ENCODE assay signal across 26 cellular contexts in the genomic region with DNA sequence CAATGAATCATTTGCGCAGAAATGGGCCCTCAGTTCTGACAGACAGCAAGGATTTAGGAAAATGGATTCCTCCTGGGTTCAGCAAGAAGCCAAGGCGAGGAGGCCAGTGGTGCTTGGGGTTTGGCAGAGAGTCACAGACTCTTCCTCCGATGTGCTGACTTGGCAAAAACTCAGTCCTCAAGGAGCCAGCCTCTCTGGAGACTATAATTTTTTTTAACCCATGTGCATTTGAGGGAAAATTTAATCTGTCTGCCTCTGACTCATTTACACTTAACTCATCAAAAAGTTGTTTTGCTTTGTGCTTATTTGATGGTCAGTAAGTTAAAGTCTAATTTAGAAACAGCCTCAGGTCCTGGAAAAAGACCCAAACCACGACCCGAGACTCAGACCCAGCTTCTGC. TPM values are rescaled to one million over a fixed set of nuclear protein-coding genes. Genes with fewer than 3 reads are reported as not detected.
DNase-seq lines count a peak whose midpoint lies in the region; ATAC-seq, FAIRE-seq and TF ChIP-seq lines count a peak whose summit lies in the region.
"Had no signal": no experiment of that assay in that cellular context is flagged by ENCODE, and none has a peak within 500 bp of the region (broad histone marks: within the 10 kb centered on the region; RNA-seq: fewer than 3 reads in every experiment).

No MANE protein-coding gene starts in this region.

- H3K4me2 ChIP-seq in GM23248 (ENCODE audit: unreplicated experiment) = no peak overlapping the region
- peak overlapping the region; percentile 25 for H3K4me2 ChIP-seq in astrocyte (ENCODE audit: low read length)
- H3K4me2 ChIP-seq: smooth muscle cell had no signal

- FAIRE-seq in astrocyte (lab: Jason Lieb, UNC) = no peak

- no peaks in the 10 kb centered on the region for H3K9me3 ChIP-seq in A673 (ENCODE audit: low read depth, low read length, poor library complexity, severe bottlenecking)
- no peaks in the 10 kb centered on the region for H3K9me3 ChIP-seq in GM23248 (ENCODE audit: low read depth)
- no peaks in the 10 kb centered on the region for H3K9me3 ChIP-seq in astrocyte (ENCODE audit: insufficient read depth, low read depth, low read length)
- H3K9me3 ChIP-seq: heart right ventricle, vagina had no signal

- no peak overlapping the region for H3K4me3 ChIP-seq in A673 (ENCODE audit: low read depth, low read length, poor library complexity, severe bottlenecking)
- H3K4me3 ChIP-seq in GM23248 = no peak overlapping the region
- no peak overlapping the region for H3K4me3 ChIP-seq in astrocyte (ENCODE audit: insufficient read depth, low read depth, low read length)
- H3K4me3 ChIP-seq: cardiac muscle cell, heart right ventricle, lung, smooth muscle cell, vagina had no signal

- H3K79me2 ChIP-seq in GM23248 (ENCODE audit: insufficient read depth) (no peaks in the 10 kb centered on the region), astrocyte (ENCODE audit: insufficient read depth, low read length) (no peaks in the 10 kb centered on the region)
- H3K79me2 ChIP-seq: parathyroid adenoma had no signal

- no peaks in the 10 kb centered on the region for H3K36me3 Mint-ChIP-seq in astrocyte (ENCODE audit: low read depth, unreplicated experiment)
- H3K36me3 Mint-ChIP-seq: activated naive CD4-positive, alpha-beta T cell treated with anti-CD3 and anti-CD28 coated beads, Interleukin-2, amount 50 U/mL, for 24 hours; naive B cell had no signal

- no TSS peak for BruUV-seq in A673 (replicated peaks; lab: Mats Ljungman, UMichigan)

- POLR2A ChIA-PET in A673 (lab: Charles Lee; ENCODE audit: low non-redundant PET) = no interaction called here

- in situ Hi-C loops in GM23248 (cut with MboI) = no loop called here

- no peak overlapping the region for H3K4me3 Mint-ChIP-seq in astrocyte (ENCODE audit: unreplicated experiment)
- H3K4me3 Mint-ChIP-seq: activated CD8-positive, alpha-beta T cell treated with anti-CD3 and anti-CD28 coated beads, Interleukin-2, amount 10 ng/mL, durations not matched to agents 7 days and 5 days; activated naive CD4-positive, alpha-beta T cell treated with anti-CD3 and anti-CD28 coated beads, Interleukin-2, amount 50 U/mL, for 24 hours; naive B cell had no signal

- H3K27me3 Mint-ChIP-seq in astrocyte (ENCODE audit: low read depth, unreplicated experiment) = peaks cover 10% of the 10 kb centered on the region

- H4K20me1 ChIP-seq in GM23248 (ENCODE audit: insufficient read depth) (no peaks in the 10 kb centered on the region), astrocyte (ENCODE audit: insufficient read depth, low read length) (no peaks in the 10 kb centered on the region)

- H3K27me3 ChIP-seq in A673 (replicated peaks; ENCODE audit: insufficient read depth, low read depth, low read length, poor library complexity) = no peaks in the 10 kb centered on the region
- H3K27me3 ChIP-seq in GM23248 (replicated peaks; ENCODE audit: insufficient read depth) = 0 out of 2 replicates have a peak, but pooled peaks cover 16% of the 10 kb centered on the region
- no peaks in the 10 kb centered on the region for H3K27me3 ChIP-seq in astrocyte (ENCODE audit: insufficient read depth, low read length)
- H3K27me3 ChIP-seq: cardiac muscle cell, vagina had no signal

- WGBS in GM23248 (ENCODE audit: low coverage in 1 of 2, low lambda C conversion rate in 2 of 2, missing lambda C conversion rate in 2 of 2), 2 experiments = 1% methylated on average over 5 of the region's 5 CpGs

- H3K36me3 ChIP-seq in A673 (ENCODE audit: insufficient read depth, low read length, poor library complexity, severe bottlenecking) (no peaks in the 10 kb centered on the region), GM23248 (ENCODE audit: low read depth) (no peaks in the 10 kb centered on the region), astrocyte (ENCODE audit: insufficient read depth, low read length) (no peaks in the 10 kb centered on the region)
- H3K36me3 ChIP-seq: cardiac muscle cell, heart right ventricle, vagina had no signal

- H3K27ac Mint-ChIP-seq in astrocyte (ENCODE audit: unreplicated experiment) = no peak overlapping the region
- H3K27ac Mint-ChIP-seq: activated CD8-positive, alpha-beta T cell treated with anti-CD3 and anti-CD28 coated beads, Interleukin-2, amount 10 ng/mL, durations not matched to agents 7 days and 5 days; activated naive CD4-positive, alpha-beta T cell treated with anti-CD3 and anti-CD28 coated beads, Interleukin-2, amount 50 U/mL, for 24 hours; naive B cell had no signal

- no peak for TF ChIP-seq CTCF in A673 (conservative IDR thresholded peaks at IDR 0.05; ENCODE audit: low read depth, low read length)
- no peak for TF ChIP-seq CTCF in astrocyte (IDR thresholded peaks at IDR 0.05; ENCODE audit: insufficient read depth, low read depth, low read length)

- H2AFZ ChIP-seq in GM23248 (no peak overlapping the region), astrocyte (ENCODE audit: low read depth, low read length) (no peak overlapping the region)
- H2AFZ ChIP-seq: parathyroid adenoma had no signal

- no peaks in the 10 kb centered on the region for H3K9me2 ChIP-seq in GM23248 (ENCODE audit: insufficient read depth)

- H3F3A ChIP-seq in GM23248 (ENCODE audit: insufficient read depth) = no peaks in the 10 kb centered on the region

- DNase-seq in A673 (ENCODE audit: low spot score) (peak; percentile 38), GM23248 (peak; percentile 24), astrocyte (ENCODE audit: low read depth) (peak; percentile 81), iris pigment epithelial cell (ENCODE audit: low read depth) (peak; percentile 33), nucleus accumbens (lab: John Stamatoyannopoulos, UW) (no peak)
- DNase-seq: activated CD8-positive, alpha-beta T cell treated with anti-CD3 and anti-CD28 coated beads, Interleukin-2, amount 10 ng/mL, durations not matched to agents 7 days and 5 days; activated T-cell treated with anti-CD3 and anti-CD28 coated beads, Interleukin-2, amount 50 U/mL, for 48 hours; erythroblast; heart right ventricle; MV-4-11; naive B cell; NCI-H2029 treated with DMSO at 0.1 percent for 48 hours; NCI-H510A treated with DMSO at 0.1 percent for 48 hours; stimulated activated CD4-positive, alpha-beta T cell treated with anti-CD3 and anti-CD28 coated beads, Interleukin-4, amount 100 ng/mL, for 4 hours; T-helper 1 cell had no signal

- CTCF ChIA-PET in A673 (lab: Charles Lee) = no interaction called here

- H3K9ac ChIP-seq in GM23248 = no peak overlapping the region
- H3K9ac ChIP-seq in astrocyte (ENCODE audit: low read length) = no peak overlapping the region
- H3K9ac ChIP-seq: parathyroid adenoma had no signal

- ATAC-seq in HG03025 (IDR thresholded peaks at IDR 0.05; ENCODE audit: low FRiP score, unreplicated experiment) = no peak
- ATAC-seq in GM19463 (IDR thresholded peaks at IDR 0.05; ENCODE audit: unreplicated experiment) = no peak
- no peak for ATAC-seq in HG02571 (IDR thresholded peaks at IDR 0.05; ENCODE audit: unreplicated experiment)
- ATAC-seq: activated CD8-positive, alpha-beta T cell treated with anti-CD3 and anti-CD28 coated beads, Interleukin-2, amount 10 ng/mL, durations not matched to agents 7 days and 5 days; heart right ventricle; Right ventricle myocardium inferior had no signal

- intact Hi-C loops in A673 (cut with micrococcal nuclease; ENCODE audit: unreplicated experiment) = loop anchor here (5.0 to 10.0 kb wide), 2 partner anchors 94 to 372 kb away; partner anchors contain the start of gene SEMA6D

- H3K4me1 ChIP-seq in A673 (ENCODE audit: insufficient read depth, low read length, poor library complexity, severe bottlenecking) (peaks cover 6% of the 10 kb centered on the region), GM23248 (ENCODE audit: insufficient read depth) (peaks cover 6% of the 10 kb centered on the region; the same call in 1 of the 2 replicates), astrocyte (ENCODE audit: insufficient read depth, low read length) (peaks cover 7% of the 10 kb centered on the region)
- H3K4me1 ChIP-seq: heart right ventricle, parathyroid adenoma had no signal

- no peak overlapping the region for H3K27ac ChIP-seq in A673 (ENCODE audit: low read depth, low read length, poor library complexity, severe bottlenecking)
- H3K27ac ChIP-seq in GM23248 = no peak overlapping the region
- H3K27ac ChIP-seq in astrocyte (ENCODE audit: low read depth, low read length) = no peak overlapping the region
- H3K27ac ChIP-seq: cardiac muscle cell, heart right ventricle, parathyroid adenoma, vagina, VCaP had no signal

- peaks cover 4% of the 10 kb centered on the region for H3K9me3 Mint-ChIP-seq in astrocyte (ENCODE audit: unreplicated experiment)
- H3K9me3 Mint-ChIP-seq: activated naive CD4-positive, alpha-beta T cell treated with anti-CD3 and anti-CD28 coated beads, Interleukin-2, amount 50 U/mL, for 24 hours had no signal

- H3K4me1 Mint-ChIP-seq in astrocyte (ENCODE audit: low read depth, unreplicated experiment) = peaks cover 7% of the 10 kb centered on the region
- H3K4me1 Mint-ChIP-seq: activated naive CD4-positive, alpha-beta T cell treated with anti-CD3 and anti-CD28 coated beads, Interleukin-2, amount 50 U/mL, for 24 hours; naive B cell had no signal

RNA-seq across cellular contexts. Expression of gene SLC24A5, which starts 34.2 kb away (rescaled TPM):
- total RNA-seq in A673 (2021) = not detected in 2 replicates
- total RNA-seq in GM23248 (2014; rRNA removed; shearing (Covaris generic)) = not detected in 2 replicates
- polyA plus RNA-seq in GM23248 (2016; fragmentation: Nextera tagmentation; extraction: Ambion mirVana) = not detected in 2 replicates
- not detected in 2 replicates for total RNA-seq in astrocyte
- total RNA-seq: activated CD8-positive, alpha-beta T cell treated with anti-CD3 and anti-CD28 coated beads, Interleukin-2, amount 10 ng/mL, durations not matched to agents 7 days and 5 days; cardiac muscle cell; heart right ventricle; lung; Right ventricle myocardium inferior; smooth muscle cell; vagina had no signal
- polyA plus RNA-seq: cardiac muscle cell, heart right ventricle, smooth muscle cell had no signal

Comparison
In these comparisons a context has a peak if more than half of its experiments do, and no peak if none do; other contexts are left out.
1. DNase-seq: peak in A673 (single experiment), GM23248 (single experiment), astrocyte (single experiment) and iris pigment epithelial cell (single experiment); none in nucleus accumbens (0 of 56).